Comparison of ENCODE assay signal across 17 cellular contexts in genomic region chr6:55046869-55047422, GRCh38.
DNase-seq lines count a peak whose midpoint lies in the region; ATAC-seq and TF ChIP-seq lines count a peak whose summit lies in the region.
"Had no signal": no experiment of that assay in that cellular context is flagged by ENCODE, and none has a peak within 500 bp of the region (broad histone marks: within the 10 kb centered on the region; RNA-seq: fewer than 3 reads in every experiment).

No MANE protein-coding gene starts in this region.

- H3K9me3 ChIP-seq in IMR-90 (ENCODE audit: control insufficient read depth, insufficient read depth, low read length) = no peaks in the 10 kb centered on the region
- H3K9me3 ChIP-seq in body of pancreas = no peaks in the 10 kb centered on the region
- H3K9me3 ChIP-seq in transverse colon = no peaks in the 10 kb centered on the region
- H3K9me3 ChIP-seq: testis had no signal

- H3K14ac ChIP-seq in IMR-90 (replicated peaks; ENCODE audit: low read depth, low read length) = no peak overlapping the region

- peaks cover 0 to 3% (median 0%) of the 10 kb centered on the region in 3 donors for H3K36me3 Mint-ChIP-seq in immature natural killer cell
- H3K36me3 Mint-ChIP-seq in activated T-helper 2 cell treated with anti-CD3 and anti-CD28 coated beads, Interferon-gamma antibody, Interleukin-2, Interleukin-4, amounts not matched to agents 10 μg/mL and 5 μg/mL and 100 μg/mL, durations not matched to agents 14 hours and 24 hours and 36 hours (ENCODE audit: low read depth) = no peaks in the 10 kb centered on the region
- H3K36me3 Mint-ChIP-seq: naive B cell had no signal

- BruUV-seq in IMR-90 (replicated peaks; lab: Mats Ljungman, UMichigan) = no TSS peak

- no peak overlapping the region for H2BK15ac ChIP-seq in IMR-90 (ENCODE audit: low read depth, low read length)

- ATAC-seq in IMR-90 (ENCODE audit: low read depth) (peak; percentile 44), body of pancreas (peak; percentile 42), GM18907 (IDR thresholded peaks at IDR 0.05; ENCODE audit: unreplicated experiment) (no peak)
- ATAC-seq: activated CD4-positive, CD25-positive, alpha-beta regulatory T cell treated with anti-CD3 and anti-CD28 coated beads, Interleukin-2, amount 50 U/mL, for 24 hours; activated T-helper 17 cell treated with anti-CD3 and anti-CD28 coated beads, Interleukin-2, amount 50 U/mL, for 72 hours had no signal

- CTCF ChIA-PET in IMR-90 (lab: Yijun Ruan, JAX) = no interaction called here

- in situ Hi-C loops in IMR-90 (cut with MboI; ENCODE audit: low sequenced_read_pairs) (no loop called here), transverse colon (cut with MboI; ENCODE audit: low pct_ligation_motif_present in 1 of 4, low pct_unique_long_range_greater_than_20kb in 1 of 4, low sequenced_read_pairs in 3 of 4) (no loop called here)

- H2BK5ac ChIP-seq in IMR-90 (ENCODE audit: low read depth, low read length, poor library complexity, severe bottlenecking) = no peak overlapping the region

- no peaks in the 10 kb centered on the region for H3K36me3 ChIP-seq in IMR-90 (ENCODE audit: control insufficient read depth, insufficient read depth, low read length)
- no peaks in the 10 kb centered on the region for H3K36me3 ChIP-seq in body of pancreas (replicated peaks in 1 of 2; ENCODE audit: insufficient read depth in 1 of 2, low read depth in 2 of 2)
- H3K36me3 ChIP-seq in transverse colon = no peaks in the 10 kb centered on the region

- no peak overlapping the region for H2BK20ac ChIP-seq in IMR-90 (ENCODE audit: low read depth, low read length)

- H3K4me1 Mint-ChIP-seq in immature natural killer cell = peaks cover 23 to 37% of the 10 kb centered on the region in 2 donors
- no peaks in the 10 kb centered on the region for H3K4me1 Mint-ChIP-seq in activated T-helper 2 cell treated with anti-CD3 and anti-CD28 coated beads, Interferon-gamma antibody, Interleukin-2, Interleukin-4, amounts not matched to agents 10 μg/mL and 5 μg/mL and 100 μg/mL, durations not matched to agents 14 hours and 24 hours and 36 hours (ENCODE audit: low read depth)
- H3K4me1 Mint-ChIP-seq: activated T-helper 17 cell treated with anti-CD3 and anti-CD28 coated beads, Interleukin-2, amount 50 U/mL, for 72 hours; naive B cell had no signal

- H3K27ac Mint-ChIP-seq in immature natural killer cell = peak overlapping the region in 3 of 6 donors; percentile 22 to 44 (median 37)
- H3K27ac Mint-ChIP-seq in activated T-helper 2 cell treated with anti-CD3 and anti-CD28 coated beads, Interferon-gamma antibody, Interleukin-2, Interleukin-4, amounts not matched to agents 10 μg/mL and 5 μg/mL and 100 μg/mL, durations not matched to agents 14 hours and 24 hours and 36 hours = no peak overlapping the region
- H3K27ac Mint-ChIP-seq: activated T-helper 17 cell treated with anti-CD3 and anti-CD28 coated beads, Interleukin-2, amount 50 U/mL, for 72 hours; naive B cell had no signal

- no peaks in the 10 kb centered on the region for H4K20me1 ChIP-seq in IMR-90 (ENCODE audit: insufficient read depth, low read length)

- H3K4me1 ChIP-seq in IMR-90 (ENCODE audit: control insufficient read depth, insufficient read depth, low read length) (peaks cover 5% of the 10 kb centered on the region; the same call in 1 of the 2 replicates), body of pancreas (peaks cover 7% of the 10 kb centered on the region), transverse colon (no peaks in the 10 kb centered on the region)
- H3K4me1 ChIP-seq: testis had no signal

- H4K91ac ChIP-seq in IMR-90 (ENCODE audit: insufficient read depth, low read depth, low read length) = no peak overlapping the region

- no peak for TF ChIP-seq RAD21 in IMR-90 (IDR thresholded peaks at IDR 0.05; ENCODE audit: low read length)

- no peak for TF ChIP-seq EP300 in transverse colon (IDR thresholded peaks at IDR 0.05; ENCODE audit: low read depth)

- H3K23ac ChIP-seq in IMR-90 (ENCODE audit: low read depth, low read length) = no peak overlapping the region

- H3K18ac ChIP-seq in IMR-90 (ENCODE audit: low read depth, low read length) = no peak overlapping the region

- H3K4me3 Mint-ChIP-seq in immature natural killer cell = peak overlapping the region in 1 of 5 donors; percentile 10
- H3K4me3 Mint-ChIP-seq in activated T-helper 2 cell treated with anti-CD3 and anti-CD28 coated beads, Interferon-gamma antibody, Interleukin-2, Interleukin-4, amounts not matched to agents 10 μg/mL and 5 μg/mL and 100 μg/mL, durations not matched to agents 14 hours and 24 hours and 36 hours (ENCODE audit: low read depth) = no peak overlapping the region
- H3K4me3 Mint-ChIP-seq: activated T-helper 17 cell treated with anti-CD3 and anti-CD28 coated beads, Interleukin-2, amount 50 U/mL, for 72 hours; H9; naive B cell had no signal

- no peaks in the 10 kb centered on the region for H3K27me3 Mint-ChIP-seq in immature natural killer cell (ENCODE audit: low read depth in 3 of 3)
- no peaks in the 10 kb centered on the region for H3K27me3 Mint-ChIP-seq in activated T-helper 2 cell treated with anti-CD3 and anti-CD28 coated beads, Interferon-gamma antibody, Interleukin-2, Interleukin-4, amounts not matched to agents 10 μg/mL and 5 μg/mL and 100 μg/mL, durations not matched to agents 14 hours and 24 hours and 36 hours (ENCODE audit: low read depth)
- H3K27me3 Mint-ChIP-seq: activated T-helper 17 cell treated with anti-CD3 and anti-CD28 coated beads, Interleukin-2, amount 50 U/mL, for 72 hours; naive B cell had no signal

- H2AK9ac ChIP-seq in IMR-90 (replicated peaks; ENCODE audit: low read depth, low read length, poor library complexity) = no peak overlapping the region

- H4K5ac ChIP-seq in IMR-90 (ENCODE audit: low read depth, low read length) = no peak overlapping the region

- no peak overlapping the region for H2BK120ac ChIP-seq in IMR-90 (ENCODE audit: low read depth, low read length)

- H3K9ac ChIP-seq in IMR-90 (ENCODE audit: low read depth, low read length) = no peak overlapping the region

- H3K27me3 ChIP-seq in IMR-90 (ENCODE audit: control insufficient read depth, insufficient read depth, low read length) (no peaks in the 10 kb centered on the region), body of pancreas (no peaks in the 10 kb centered on the region), transverse colon (no peaks in the 10 kb centered on the region)
- H3K27me3 ChIP-seq: testis had no signal

- H3K9me1 ChIP-seq in IMR-90 (ENCODE audit: insufficient read depth, low read length) = no peaks in the 10 kb centered on the region

- intact Hi-C loops in IMR-90 (cut with micrococcal nuclease) = loop anchor here (10.0 kb wide), 1 partner anchor 152 kb away; no protein-coding TSS in a partner anchor
- intact Hi-C loops in body of pancreas (cut with DNase I) = no loop called here
- intact Hi-C loops in activated T-helper 2 cell treated with anti-CD3 and anti-CD28 coated beads, Interferon-gamma antibody, Interleukin-2, Interleukin-4, amounts not matched to agents 10 μg/mL and 5 μg/mL and 100 μg/mL, durations not matched to agents 14 hours and 24 hours and 36 hours (cut with micrococcal nuclease) = no loop called here
- intact Hi-C loops in transverse colon (cut with DNase I; ENCODE audit: low total_unique reads) = no loop called here

- peak; percentile 45 for DNase-seq in COR-L47 (lab: John Stamatoyannopoulos, UW)
- peak; percentile 23 for DNase-seq in IMR-90
- DNase-seq in body of pancreas = peak in 2 of 4 donors; percentile 20 to 33
- DNase-seq in iPS-NIHi7 (ENCODE audit: extremely low spot score) = peak; percentile 13
- no peak for DNase-seq in immature natural killer cell
- no peak for DNase-seq in activated T-helper 2 cell treated with anti-CD3 and anti-CD28 coated beads, Interferon-gamma antibody, Interleukin-2, Interleukin-4, amounts not matched to agents 10 μg/mL and 5 μg/mL and 100 μg/mL, durations not matched to agents 14 hours and 24 hours and 36 hours (ENCODE audit: low spot score)
- no peak for DNase-seq in transverse colon
- DNase-seq: H9, naive B cell, NCI-H1436 treated with DMSO at 0.1 percent for 48 hours, posterior cingulate gyrus, T-helper 2 cell, testis had no signal

- TF ChIP-seq CTCF in IMR-90 (conservative IDR thresholded peaks at IDR 0.05; ENCODE audit: low read depth, low read length) = no peak
- no peak for TF ChIP-seq CTCF in body of pancreas (IDR thresholded peaks at IDR 0.05)
- TF ChIP-seq CTCF in transverse colon (IDR thresholded peaks at IDR 0.05) = no peak

- no peaks in the 10 kb centered on the region for H3K79me1 ChIP-seq in IMR-90 (ENCODE audit: low read depth in 1 of 2, low read length in 2 of 2)

- no peak overlapping the region for H3K4me2 ChIP-seq in IMR-90 (ENCODE audit: low read depth, low read length)
- H3K4me2 ChIP-seq: smooth muscle cell had no signal

- H2AFZ ChIP-seq in IMR-90 (replicated peaks; ENCODE audit: low read length, poor library complexity) = no peak overlapping the region

- POLR2A ChIA-PET in IMR-90 (lab: Charles Lee; ENCODE audit: unreplicated experiment) = no interaction called here

- H4K8ac ChIP-seq in IMR-90 (ENCODE audit: low read depth in 2 of 2, low read length in 2 of 2) = no peak overlapping the region

- TF ChIP-seq POLR2A in IMR-90 (IDR thresholded peaks at IDR 0.05; ENCODE audit: low read depth, low read length) (no peak), body of pancreas (IDR thresholded peaks at IDR 0.05) (no peak), transverse colon (IDR thresholded peaks at IDR 0.05) (no peak)

- no peak overlapping the region for H3K56ac ChIP-seq in IMR-90 (ENCODE audit: extremely low read depth, insufficient read depth, low read length)

- no peaks in the 10 kb centered on the region for H3K9me3 Mint-ChIP-seq in immature natural killer cell
- H3K9me3 Mint-ChIP-seq in activated T-helper 2 cell treated with anti-CD3 and anti-CD28 coated beads, Interferon-gamma antibody, Interleukin-2, Interleukin-4, amounts not matched to agents 10 μg/mL and 5 μg/mL and 100 μg/mL, durations not matched to agents 14 hours and 24 hours and 36 hours = peaks cover 12% of the 10 kb centered on the region
- H3K9me3 Mint-ChIP-seq: H9 had no signal

- no peak overlapping the region for H3K4ac ChIP-seq in IMR-90 (ENCODE audit: low read depth, low read length)

- H3K27ac ChIP-seq in IMR-90 (ENCODE audit: insufficient read depth, low read length) (no peak overlapping the region), body of pancreas (no peak overlapping the region), transverse colon (no peak overlapping the region)
- H3K27ac ChIP-seq: testis had no signal

- no peak overlapping the region for H3K4me3 ChIP-seq in IMR-90 (ENCODE audit: insufficient read depth, low read depth, low read length)
- no peak overlapping the region for H3K4me3 ChIP-seq in body of pancreas
- H3K4me3 ChIP-seq in transverse colon = no peak overlapping the region
- H3K4me3 ChIP-seq: smooth muscle cell, testis had no signal

- 86% methylated on average over 1 of the region's 4 CpGs; no CpG with 5 or more reads in 1 of the 2 experiments for WGBS in IMR-90 (ENCODE audit: extremely low coverage in 2 of 2, insufficient read length in 1 of 2), 2 experiments
- 23 to 37% methylated on average over 4 of the region's 4 CpGs for WGBS in body of pancreas, 2 donors
- 39 to 56% methylated on average over 3 to 4 of the region's 4 CpGs for WGBS in transverse colon (ENCODE audit: low coverage in 1 of 2), 2 donors

- dilution Hi-C loops in IMR-90 (cut with HindIII; ENCODE audit: low sequenced_read_pairs, unreplicated experiment) = no loop called here

- no peak overlapping the region for H2AK5ac ChIP-seq in IMR-90 (ENCODE audit: low read depth, low read length)

Comparison
In these comparisons a context has a peak if more than half of its experiments do, and no peak if none do; other contexts are left out.
1. DNase-seq: peak in COR-L47 (single experiment), IMR-90 (single experiment) and iPS-NIHi7 (single experiment); none in immature natural killer cell (0 of 3), activated T-helper 2 cell treated with anti-CD3 and anti-CD28 coated beads, Interferon-gamma antibody, Interleukin-2, Interleukin-4, amounts not matched to agents 10 μg/mL and 5 μg/mL and 100 μg/mL, durations not matched to agents 14 hours and 24 hours and 36 hours (single experiment) and transverse colon (single experiment).